9 cellular contexts compared by ENCODE assay signal in the genomic region with DNA sequence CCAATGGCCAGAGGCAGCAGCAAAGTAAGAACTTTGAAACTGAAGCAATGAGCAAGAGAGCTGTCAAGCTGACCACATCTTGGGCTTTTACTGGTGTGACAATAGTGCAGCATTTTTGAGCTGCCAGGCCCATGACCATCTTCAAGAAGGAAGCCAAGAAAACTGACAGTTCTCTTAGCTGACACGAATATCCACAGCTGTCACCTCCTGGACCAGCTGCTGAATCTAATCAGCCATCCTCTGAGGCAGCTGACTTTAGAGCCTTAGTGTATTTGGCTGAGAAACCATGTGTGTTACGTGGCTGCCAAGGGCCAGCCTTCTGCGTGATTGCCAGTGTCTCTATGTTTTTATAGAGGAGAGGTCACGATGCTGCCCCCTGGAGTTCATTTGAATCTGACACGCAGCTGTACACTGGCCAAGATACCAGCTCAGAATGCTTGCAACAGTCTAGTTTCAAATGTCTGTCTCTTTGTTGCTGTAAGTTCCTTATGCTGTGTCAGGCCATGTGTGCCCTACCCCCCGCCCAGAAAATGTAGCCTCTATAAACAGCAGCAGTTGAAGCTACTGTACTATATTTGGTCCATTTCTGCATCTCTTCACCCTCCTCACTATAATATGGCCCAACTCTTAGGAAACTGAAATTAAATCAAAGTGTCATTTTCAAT. TPM values are rescaled to one million over a fixed set of nuclear protein-coding genes. Genes with fewer than 3 reads are reported as not detected.
DNase-seq lines count a peak whose midpoint lies in the region; ATAC-seq and TF ChIP-seq lines count a peak whose summit lies in the region.
"Had no signal": no experiment of that assay in that cellular context is flagged by ENCODE, and none has a peak within 500 bp of the region (broad histone marks: within the 10 kb centered on the region; RNA-seq: fewer than 3 reads in every experiment).

No MANE protein-coding gene starts in this region.

- no peak for TF ChIP-seq POLR2A in NB4 (IDR thresholded peaks at IDR 0.05; ENCODE audit: extremely low read depth, insufficient read length)

- peak; percentile 7 for DNase-seq in activated gamma-delta T cell treated with Interleukin-2 at 50 U/mL for 16 hours
- no peak for DNase-seq in activated gamma-delta T cell (lab: John Stamatoyannopoulos, UW)
- peak; percentile 69 for DNase-seq in NB4 (ENCODE audit: low read depth)
- DNase-seq in SW480 (ENCODE audit: low spot score) = peak; percentile 47
- DNase-seq in central memory CD4-positive, alpha-beta T cell = peak; percentile 4
- peak; percentile 56 to 75 for DNase-seq in left colon
- DNase-seq in stimulated activated CD4-positive, alpha-beta T cell treated with anti-CD3 and anti-CD28 coated beads, Interleukin-4, amount 100 ng/mL, for 48 hours (ENCODE audit: low read depth in 2 of 2) = peak; percentile 32 to 36

- ATAC-seq in HG02623 (IDR thresholded peaks at IDR 0.05; ENCODE audit: unreplicated experiment) = peak; percentile 81
- peak; percentile 91 for ATAC-seq in left colon

- peak; percentile 66 for TF ChIP-seq CTCF in NB4 (IDR thresholded peaks at IDR 0.05; ENCODE audit: low read depth, low read length)

- intact Hi-C loops in left colon (cut with DNase I, micrococcal nuclease) = no loop called here

- no peak overlapping the region for H3K4me3 ChIP-seq in NB4 (ENCODE audit: low read depth, low read length)

RNA-seq across cellular contexts. Expression of gene PALMD, which starts 39.7 kb away (rescaled TPM):
- 1 to 10 TPM; 1.5 to 2.7 TPM for total RNA-seq in left colon
- total RNA-seq: mononuclear cell had no signal
